Comparison of ENCODE assay signal across 18 cellular contexts in genomic region chr5:96652769-96653455, GRCh38. TPM values are rescaled to one million over a fixed set of nuclear protein-coding genes. Genes with fewer than 3 reads are reported as not detected.
DNase-seq lines count a peak whose midpoint lies in the region; ATAC-seq, FAIRE-seq and TF ChIP-seq lines count a peak whose summit lies in the region.
"Had no signal": no experiment of that assay in that cellular context is flagged by ENCODE, and none has a peak within 500 bp of the region (broad histone marks: within the 10 kb centered on the region; RNA-seq: fewer than 3 reads in every experiment).

No MANE protein-coding gene starts in this region.

- no peak for TF ChIP-seq CTCF in endothelial cell of umbilical vein (IDR thresholded peaks at IDR 0.05; ENCODE audit: extremely low read depth in 1 of 2, insufficient read depth in 1 of 2, low read depth in 1 of 2, low read length in 2 of 2)

- POLR2A ChIA-PET in endothelial cell of umbilical vein (lab: Charles Lee) = no interaction called here

- H3K14ac ChIP-seq in trophoblast cell (ENCODE audit: low read length) = peak overlapping the region; percentile 47

- no peaks in the 10 kb centered on the region for H3K79me2 ChIP-seq in endothelial cell of umbilical vein (ENCODE audit: control insufficient read depth, insufficient read depth, low read length)
- peaks cover 4% of the 10 kb centered on the region for H3K79me2 ChIP-seq in trophoblast cell (ENCODE audit: control insufficient read depth, insufficient read depth, low read length, poor library complexity)

- H3K27ac ChIP-seq in endothelial cell of umbilical vein (ENCODE audit: insufficient read depth, low read depth, low read length) (no peak overlapping the region), trophoblast cell (ENCODE audit: low read depth, low read length) (peak overlapping the region; percentile 78)
- H3K27ac ChIP-seq: 22Rv1, adrenal gland, heart left ventricle had no signal

- peak overlapping the region; percentile 81 for H2BK120ac ChIP-seq in trophoblast cell (ENCODE audit: insufficient read depth, low read length, poor library complexity)

- dilution Hi-C loops in endothelial cell of umbilical vein (cut with MboI; ENCODE audit: extremely low pct_ligation_motif_present, low sequenced_read_pairs) = no loop called here

- H3K9me3 ChIP-seq in endothelial cell of umbilical vein (replicated peaks; ENCODE audit: control insufficient read depth, insufficient read depth, low read length) = no peaks in the 10 kb centered on the region
- H3K9me3 ChIP-seq in trophoblast cell (ENCODE audit: insufficient read depth, low read depth, low read length) = no peaks in the 10 kb centered on the region
- H3K9me3 ChIP-seq: adrenal gland, heart left ventricle had no signal

- no peak overlapping the region for H4K12ac ChIP-seq in trophoblast cell (ENCODE audit: low read depth, low read length)

- no peaks in the 10 kb centered on the region for H3K36me3 ChIP-seq in endothelial cell of umbilical vein (ENCODE audit: control insufficient read depth in 2 of 2, extremely low read depth in 1 of 2, insufficient read depth in 2 of 2, low read length in 2 of 2)
- H3K36me3 ChIP-seq in trophoblast cell (ENCODE audit: control insufficient read depth in 1 of 2, insufficient read depth in 2 of 2, low read length in 2 of 2) = no peaks in the 10 kb centered on the region
- H3K36me3 ChIP-seq: adrenal gland, heart left ventricle had no signal

- peak overlapping the region; percentile 63 for H4K8ac ChIP-seq in trophoblast cell (ENCODE audit: low read depth, low read length)

- intact Hi-C loops in endothelial cell of umbilical vein (cut with micrococcal nuclease) = no loop called here

- no peak overlapping the region for H3K9ac ChIP-seq in endothelial cell of umbilical vein (replicated peaks; ENCODE audit: extremely low read depth, insufficient read depth, low read length)
- no peak overlapping the region for H3K9ac ChIP-seq in trophoblast cell (ENCODE audit: low read length)

- H2AFZ ChIP-seq in endothelial cell of umbilical vein (ENCODE audit: low read depth, low read length) (no peak overlapping the region), trophoblast cell (ENCODE audit: insufficient read depth, low read length, poor library complexity) (no peak overlapping the region)

- H2BK12ac ChIP-seq in trophoblast cell (ENCODE audit: low read length) = peak overlapping the region; percentile 70

- no peak overlapping the region for H3K23ac ChIP-seq in trophoblast cell (ENCODE audit: low read length)

- H2AK5ac ChIP-seq in trophoblast cell (ENCODE audit: low read length) = peak overlapping the region; percentile 36

- no CpG with 5 or more reads among the region's 1 CpG for WGBS in trophoblast cell (ENCODE audit: extremely low coverage, insufficient coverage, insufficient read length)

- FAIRE-seq in endothelial cell of umbilical vein (lab: Jason Lieb, UNC) = no peak
- FAIRE-seq: endometrium had no signal

- peak overlapping the region; percentile 80 for H4K91ac ChIP-seq in trophoblast cell (ENCODE audit: low read depth, low read length)

- H3K9me1 ChIP-seq in endothelial cell of umbilical vein (replicated peaks; ENCODE audit: control insufficient read depth, extremely low read depth, insufficient read depth, low read length) = no peaks in the 10 kb centered on the region

- H3K4me3 ChIP-seq in endothelial cell of umbilical vein (replicated peaks in 1 of 3; ENCODE audit: insufficient read depth in 1 of 3, low read depth in 1 of 3, low read length in 3 of 3) (no peak overlapping the region), trophoblast cell (ENCODE audit: low read depth, low read length) (no peak overlapping the region)
- H3K4me3 ChIP-seq: adrenal gland, heart left ventricle had no signal

- CTCF ChIA-PET in endothelial cell of umbilical vein (lab: Charles Lee) = interaction anchor here (1.3 kb wide), 1 partner anchor 39 kb away, joined by 5 read pairs; no protein-coding TSS in a partner anchor

- H3K4me2 ChIP-seq in endothelial cell of umbilical vein (ENCODE audit: insufficient read depth, low read length) (no peak overlapping the region), trophoblast cell (ENCODE audit: low read length) (no peak overlapping the region)

- H3K27me3 ChIP-seq in endothelial cell of umbilical vein (ENCODE audit: control insufficient read depth in 2 of 2, insufficient read depth in 2 of 2, low read length in 2 of 2) (no peaks in the 10 kb centered on the region), trophoblast cell (ENCODE audit: insufficient read depth, low read length) (no peaks in the 10 kb centered on the region)
- H3K27me3 ChIP-seq: adrenal gland, heart left ventricle had no signal

- DNase-seq in DMS 273 (lab: John Stamatoyannopoulos, UW; ENCODE audit: unreplicated experiment) (peak; percentile 12), DMS 273 treated with DMSO at 0.1 percent for 48 hours (lab: John Stamatoyannopoulos, UW) (no peak), NCI-H524 (lab: John Stamatoyannopoulos, UW) (peak; percentile 49 to 75), endothelial cell of umbilical vein (ENCODE audit: low read depth, low spot score) (peak; percentile 17), trophoblast cell (peak; percentile 78 to 84), cerebellar cortex (ENCODE audit: low spot score) (no peak)
- DNase-seq: adrenal gland; CD4-positive, CD25-positive, alpha-beta regulatory T cell; cerebellar nuclear complex; GF-D8; heart left ventricle; NCI-H2081 treated with DMSO at 0.1 percent for 48 hours; SIG-M5 had no signal

- peak overlapping the region; percentile 68 for H2BK5ac ChIP-seq in trophoblast cell (ENCODE audit: low read depth, low read length, poor library complexity)

- no peaks in the 10 kb centered on the region for H4K20me1 ChIP-seq in endothelial cell of umbilical vein (replicated peaks; ENCODE audit: control insufficient read depth, extremely low read depth, insufficient read depth, low read length)

- no peak for TF ChIP-seq POLR2A in endothelial cell of umbilical vein (IDR thresholded peaks at IDR 0.05; ENCODE audit: low read depth, low read length)

- peaks cover 15% of the 10 kb centered on the region for H3K4me1 ChIP-seq in endothelial cell of umbilical vein (ENCODE audit: control insufficient read depth, extremely low read depth, insufficient read depth, low read length)
- peaks cover 16 to 21% of the 10 kb centered on the region in 2 experiments for H3K4me1 ChIP-seq in trophoblast cell (ENCODE audit: control insufficient read depth in 1 of 2, insufficient read depth in 2 of 2, low read length in 2 of 2)

- peaks cover 17% of the 10 kb centered on the region for H3K79me1 ChIP-seq in trophoblast cell (ENCODE audit: low read length)

- no peak overlapping the region for H3K18ac ChIP-seq in trophoblast cell (ENCODE audit: low read length)

- H3K4ac ChIP-seq in trophoblast cell (ENCODE audit: low read depth, low read length) = no peak overlapping the region

- BruUV-seq in endothelial cell of umbilical vein (replicated peaks; lab: Mats Ljungman, UMichigan) = no TSS peak

- ATAC-seq in HG02885 (IDR thresholded peaks at IDR 0.05; ENCODE audit: poor library complexity, unreplicated experiment) (no peak), GM21381 (IDR thresholded peaks at IDR 0.05; ENCODE audit: unreplicated experiment) (no peak)
- ATAC-seq: heart left ventricle, left lobe of liver had no signal

TF ChIP-seq in endothelial cell of umbilical vein, 7 proteins besides CTCF, POLR2A, EP300 and RAD21:
- TF ChIP-seq FOS (IDR thresholded peaks at IDR 0.05; ENCODE audit: borderline replicate concordance, insufficient read depth, low read length) (no peak), POLR2AphosphoS5 (IDR thresholded peaks at IDR 0.05; ENCODE audit: insufficient read depth, low read depth, low read length) (no peak), GATA2 (IDR thresholded peaks at IDR 0.05; ENCODE audit: insufficient read depth, insufficient read length, low read depth, low read length) (no peak), MYC (IDR thresholded peaks at IDR 0.05; ENCODE audit: low read depth, low read length) (no peak), JUN (IDR thresholded peaks at IDR 0.05; ENCODE audit: borderline replicate concordance, insufficient read depth, insufficient read length, low read depth) (no peak), MAX (IDR thresholded peaks at IDR 0.05; ENCODE audit: insufficient read depth, insufficient read length) (no peak), EZH2 (IDR thresholded peaks at IDR 0.05; ENCODE audit: borderline replicate concordance, low read depth, low read length, severe bottlenecking) (no peak)

RNA-seq across cellular contexts. Expression of gene CAST, which starts 9.3 kb away (rescaled TPM):
- total RNA-seq in endothelial cell of umbilical vein = 172 and 194 TPM in 2 replicates
- polyA plus RNA-seq in endothelial cell of umbilical vein = 20.8 and 33.7 TPM in 2 replicates
- polyA plus RNA-seq in endothelial cell of umbilical vein (2011; cell fraction: cytosol; rRNA removed) = 72.2 and 79.1 TPM in 2 replicates
- 111 and 150 TPM in 2 replicates for polyA plus RNA-seq in endothelial cell of umbilical vein (2011; cell fraction: nucleus; rRNA removed)
- polyA plus RNA-seq in endothelial cell of umbilical vein (2012) = 108 and 138 TPM in 2 replicates
- polyA minus RNA-seq in endothelial cell of umbilical vein = 47.1 and 55.6 TPM in 2 replicates
- polyA minus RNA-seq in endothelial cell of umbilical vein (2011; cell fraction: cytosol; rRNA and poly(A)+ RNA removed) = 86.2 TPM
- 166 and 205 TPM in 2 replicates for polyA minus RNA-seq in endothelial cell of umbilical vein (2011; cell fraction: nucleus; rRNA and poly(A)+ RNA removed)
- polyA plus RNA-seq in trophoblast cell (2013) = 174 and 186 TPM in 2 replicates

Comparison
In these comparisons a context has a peak if more than half of its experiments do, and no peak if none do; other contexts are left out.
1. DNase-seq: peak in DMS 273 (single experiment), NCI-H524 (2 of 2), endothelial cell of umbilical vein (single experiment) and trophoblast cell (2 of 2); none in DMS 273 treated with DMSO at 0.1 percent for 48 hours (single experiment) and cerebellar cortex (single experiment).